Comparison of ENCODE assay signal across 8 cellular contexts in genomic region chr11:96155627-96156378, GRCh38.
DNase-seq lines count a peak whose midpoint lies in the region; ATAC-seq, FAIRE-seq and TF ChIP-seq lines count a peak whose summit lies in the region.

No MANE protein-coding gene starts in this region.

- 64% methylated on average over 9 of the region's 9 CpGs for WGBS in HepG2 (ENCODE audit: low lambda C conversion rate)

- no peak for TF ChIP-seq EP300 in HepG2 (IDR thresholded peaks at IDR 0.05; ENCODE audit: low read depth in 2 of 2, low read length in 2 of 2)
- no peak for TF ChIP-seq EP300 in HepG2 (CRISPR knock-in tag; IDR thresholded peaks at IDR 0.05; ENCODE audit: borderline replicate concordance)

- no peaks in the 10 kb centered on the region for H3K27me3 ChIP-seq in HepG2 (ENCODE audit: control insufficient read depth in 1 of 2, insufficient read depth in 2 of 2, low read length in 2 of 2)

- peaks cover 5% of the 10 kb centered on the region for H3K79me2 ChIP-seq in HepG2 (ENCODE audit: insufficient read depth, low read length)

- H3K9ac ChIP-seq in HepG2 (ENCODE audit: insufficient read depth, low read depth, low read length): peak overlapping the region; percentile 9; the same call in 1 of the 2 replicates

- H2AFZ ChIP-seq in HepG2 (ENCODE audit: low read length): no peak overlapping the region

- intact Hi-C loops in HepG2 (cut with micrococcal nuclease; ENCODE audit: unreplicated experiment): loop anchor here (1.0 kb wide), 1 partner anchor 144 kb away; no protein-coding TSS in a partner anchor

- peak; percentile 42 for TF ChIP-seq CTCF in AG09309 (IDR thresholded peaks at IDR 0.05; ENCODE audit: control insufficient read depth, insufficient read depth, low read depth, low read length, missing control alignments)
- TF ChIP-seq CTCF in HepG2 (CRISPR knock-in tag; IDR thresholded peaks at IDR 0.05): peak; percentile 54

- no peaks in the 10 kb centered on the region for H3K36me3 Mint-ChIP-seq in T-helper 2 cell treated with Interferon-gamma antibody and Interleukin-4, amounts not matched to agents 5 μg/mL and 100 μg/mL, for 36 hours (ENCODE audit: low read depth)

- peaks cover 45% of the 10 kb centered on the region for H3K4me1 Mint-ChIP-seq in T-helper 2 cell treated with Interferon-gamma antibody and Interleukin-4, amounts not matched to agents 5 μg/mL and 100 μg/mL, for 36 hours (ENCODE audit: low read depth)

- H3K4me3 ChIP-seq in AG09309 (ENCODE audit: control insufficient read depth, low read depth, low read length) (peak overlapping the region; percentile 22), HepG2 (replicated peaks in 1 of 3; ENCODE audit: insufficient read depth in 1 of 3, low read depth in 2 of 3, low read length in 3 of 3) (no peak overlapping the region)

- peaks cover 0 to 3% of the 10 kb centered on the region in 2 experiments; a peak in 1 of 5 replicates for H3K36me3 ChIP-seq in HepG2 (replicated peaks in 1 of 2; ENCODE audit: control insufficient read depth in 1 of 2, insufficient read depth in 2 of 2, low read length in 2 of 2)

- no peaks in the 10 kb centered on the region for H3K27me3 Mint-ChIP-seq in T-helper 2 cell treated with Interferon-gamma antibody and Interleukin-4, amounts not matched to agents 5 μg/mL and 100 μg/mL, for 36 hours (ENCODE audit: low read depth)

- H3K9me3 ChIP-seq in HepG2 (ENCODE audit: low read length): no peaks in the 10 kb centered on the region

- H3K4me1 ChIP-seq in HepG2 (ENCODE audit: insufficient read depth, low read length): peaks cover 47% of the 10 kb centered on the region

- DNase-seq in AG09309 (ENCODE audit: low read depth): peak; percentile 76
- peak; percentile 86 for DNase-seq in T-helper 2 cell treated with Interferon-gamma antibody and Interleukin-4, amounts not matched to agents 5 μg/mL and 100 μg/mL, for 36 hours (ENCODE audit: low spot score)
- DNase-seq in cerebellar cortex (ENCODE audit: low spot score): peak; percentile 93
- peak; percentile 64 for DNase-seq in HepG2 (ENCODE audit: low spot score)
- peak; percentile 49 to 59 for DNase-seq in stimulated activated CD4-positive, alpha-beta T cell treated with anti-CD3 and anti-CD28 coated beads, Interleukin-2, amount 100 ng/mL, for 48 hours
- no peak for DNase-seq in effector CD4-positive, alpha-beta T cell

- CTCF ChIA-PET in HepG2 (lab: Yijun Ruan, JAX; ENCODE audit: low intra/inter-chr PET ratio, low total read pairs): no interaction called here

- H3K27ac ChIP-seq in HepG2 (ENCODE audit: extremely low read length, insufficient read depth, low read length): peak overlapping the region; percentile 60

- POLR2A ChIA-PET in HepG2 (lab: Yijun Ruan, JAX): interaction anchor here (0.7 to 1.9 kb wide), 6 partner anchors 11 to 187 kb away, joined by 3 to 13 read pairs (median 4); partner anchors contain the start of gene MAML2

- peak overlapping the region; percentile 90 for H3K27ac Mint-ChIP-seq in T-helper 2 cell treated with Interferon-gamma antibody and Interleukin-4, amounts not matched to agents 5 μg/mL and 100 μg/mL, for 36 hours

- no TSS peak for BruUV-seq in HepG2 (replicated peaks; lab: Mats Ljungman, UMichigan)

- FAIRE-seq in HepG2 (lab: Jason Lieb, UNC): peak; percentile 59

- peak; percentile 73 for ATAC-seq in GM19023 (IDR thresholded peaks at IDR 0.05; ENCODE audit: unreplicated experiment)
- ATAC-seq in HG03159 (IDR thresholded peaks at IDR 0.05; ENCODE audit: unreplicated experiment): peak; percentile 55
- peak; percentile 83 for ATAC-seq in HepG2

- in situ Hi-C loops in HepG2 (cut with HindIII; ENCODE audit: extremely low pct_ligation_motif_present, low pct_unique_long_range_greater_than_20kb): no loop called here

- H4K20me1 ChIP-seq in HepG2 (ENCODE audit: insufficient read depth, low read length): no peaks in the 10 kb centered on the region

- H3K9me3 Mint-ChIP-seq in T-helper 2 cell treated with Interferon-gamma antibody and Interleukin-4, amounts not matched to agents 5 μg/mL and 100 μg/mL, for 36 hours: no peaks in the 10 kb centered on the region

- H3K4me2 ChIP-seq in HepG2 (ENCODE audit: low read depth, low read length): peak overlapping the region; percentile 39

- TF ChIP-seq POLR2A in HepG2 (IDR thresholded peaks at IDR 0.05; ENCODE audit: insufficient read depth in 1 of 2, low read depth in 2 of 2, low read length in 2 of 2): no peak

- TF ChIP-seq RAD21 in HepG2 (CRISPR knock-in tag; IDR thresholded peaks at IDR 0.05): no peak

- H3K4me3 Mint-ChIP-seq in T-helper 2 cell treated with Interferon-gamma antibody and Interleukin-4, amounts not matched to agents 5 μg/mL and 100 μg/mL, for 36 hours: peak overlapping the region; percentile 71

TF ChIP-seq in HepG2, 621 proteins besides CTCF, POLR2A, EP300 and RAD21 (continues in another document):
- TF ChIP-seq ZNF331 (CRISPR knock-in tag; IDR thresholded peaks at IDR 0.05): no peak
- TF ChIP-seq HIC2 (CRISPR knock-in tag; IDR thresholded peaks at IDR 0.05; ENCODE audit: low read depth): no peak
- TF ChIP-seq SCMH1 (CRISPR knock-in tag; IDR thresholded peaks at IDR 0.05; ENCODE audit: borderline replicate concordance): no peak
- TF ChIP-seq ZBTB4 (CRISPR knock-in tag; IDR thresholded peaks at IDR 0.05; ENCODE audit: borderline replicate concordance): peak; percentile 60; the same call in 1 of the 2 replicates
- TF ChIP-seq FOXO1 (CRISPR knock-in tag; IDR thresholded peaks at IDR 0.05): no peak
- 0 out of 2 replicates have a peak, but pooled peaks have one; percentile 11 for TF ChIP-seq POGZ (CRISPR knock-in tag; IDR thresholded peaks at IDR 0.05)
- no peak for TF ChIP-seq ZNF230 (CRISPR knock-in tag; IDR thresholded peaks at IDR 0.05)
- TF ChIP-seq JDP2 (CRISPR knock-in tag; IDR thresholded peaks at IDR 0.05; ENCODE audit: borderline replicate concordance): no peak
- 0 out of 2 replicates have a peak, but pooled peaks have one; percentile 11 for TF ChIP-seq EHMT2 (IDR thresholded peaks at IDR 0.05; ENCODE audit: borderline replicate concordance, low read depth, low read length)
- no peak for TF ChIP-seq ISX (CRISPR knock-in tag; conservative IDR thresholded peaks at IDR 0.05)
- 0 out of 2 replicates have a peak, but pooled peaks have one; percentile 23 for TF ChIP-seq SIN3A (IDR thresholded peaks at IDR 0.05; ENCODE audit: borderline replicate concordance, low read depth, low read length)
- TF ChIP-seq SAFB2 (CRISPR knock-in tag; IDR thresholded peaks at IDR 0.05; ENCODE audit: borderline replicate concordance, low read depth): no peak
- TF ChIP-seq ZBTB3 (CRISPR knock-in tag; IDR thresholded peaks at IDR 0.05; ENCODE audit: borderline replicate concordance, low read depth): no peak
- TF ChIP-seq ZFP36L1 (CRISPR knock-in tag; IDR thresholded peaks at IDR 0.05): no peak
- TF ChIP-seq ZNF839 (CRISPR knock-in tag; IDR thresholded peaks at IDR 0.05; ENCODE audit: borderline replicate concordance): no peak
- no peak for TF ChIP-seq HHEX (CRISPR knock-in tag; IDR thresholded peaks at IDR 0.05)
- 0 out of 2 replicates have a peak, but pooled peaks have one; percentile 23 for TF ChIP-seq MAX (IDR thresholded peaks at IDR 0.05)
- no peak for TF ChIP-seq DR1 (CRISPR knock-in tag; IDR thresholded peaks at IDR 0.05)
- no peak for TF ChIP-seq ZNF782 (CRISPR knock-in tag; IDR thresholded peaks at IDR 0.05; ENCODE audit: borderline replicate concordance)
- TF ChIP-seq RORA (CRISPR knock-in tag; IDR thresholded peaks at IDR 0.05): no peak
